In genomic region chrX:71118032-71118984, GRCh38 we compare ENCODE assay signal across 8 cellular contexts. TPM values are rescaled to one million over a fixed set of nuclear protein-coding genes. Genes with fewer than 3 reads are reported as not detected.
A peak's percentile ranks its signal among the peaks of the same experiment; 100 is the strongest.
DNase-seq lines count a peak whose midpoint lies in the region; ATAC-seq and TF ChIP-seq lines count a peak whose summit lies in the region.

MED12 (plus strand) TSS chrX:71118596; CDS start chrX:71118755, 159 bp downstream.

- no peak for TF ChIP-seq CTCF in GM10248 (IDR thresholded peaks at IDR 0.05; ENCODE audit: control extremely low read depth, extremely low read depth, low read depth, missing control alignments)
- TF ChIP-seq CTCF in cardiac muscle cell (IDR thresholded peaks at IDR 0.05; ENCODE audit: low read depth, low read length), result no peak
- TF ChIP-seq CTCF in tibial artery (IDR thresholded peaks at IDR 0.05), result no peak

- peak within 1 kb of the TSS; percentile 70 for H2AFZ ChIP-seq in trophoblast cell (ENCODE audit: insufficient read depth, low read length, poor library complexity)

- POLR2A ChIA-PET in GM10248 (lab: Yijun Ruan, JAX), result interaction anchor here (0.6 to 1.5 kb wide), 8 partner anchors 8 to 504 kb away, joined by 3 to 8 read pairs (median 4); no protein-coding TSS in a partner anchor

- H3K9ac ChIP-seq in adipocyte (ENCODE audit: low read length) (peak within 1 kb of the TSS; percentile 84), trophoblast cell (ENCODE audit: low read length) (peak within 1 kb of the TSS; percentile 83)

- H3K14ac ChIP-seq in trophoblast cell (ENCODE audit: low read length), result peak within 1 kb of the TSS; percentile 97

- H3K18ac ChIP-seq in trophoblast cell (ENCODE audit: low read length), result peak within 1 kb of the TSS; percentile 90

- peak within 1 kb of the TSS; percentile 90 for H3K27ac ChIP-seq in cardiac muscle cell
- peak within 1 kb of the TSS; percentile 84 for H3K27ac ChIP-seq in trophoblast cell (ENCODE audit: low read depth, low read length)
- peak within 1 kb of the TSS; percentile 83 to 89 for H3K27ac ChIP-seq in tibial artery

- H4K12ac ChIP-seq in trophoblast cell (ENCODE audit: low read depth, low read length), result peak within 1 kb of the TSS; percentile 59

- H2BK5ac ChIP-seq in trophoblast cell (ENCODE audit: low read depth, low read length, poor library complexity), result peak within 1 kb of the TSS; percentile 93

- peak within 1 kb of the TSS; percentile 79 for H3K4me3 ChIP-seq in adipocyte (ENCODE audit: low read length)
- H3K4me3 ChIP-seq in cardiac muscle cell, result peak within 1 kb of the TSS; percentile 52
- H3K4me3 ChIP-seq in trophoblast cell (ENCODE audit: low read depth, low read length), result peak within 1 kb of the TSS; percentile 81
- peak within 1 kb of the TSS; percentile 71 to 75 for H3K4me3 ChIP-seq in tibial artery

- no peak within 1 kb of the TSS for H2BK12ac ChIP-seq in trophoblast cell (ENCODE audit: low read length)

- H4K8ac ChIP-seq in trophoblast cell (ENCODE audit: low read depth, low read length), result peak within 1 kb of the TSS; percentile 90

- H2BK120ac ChIP-seq in trophoblast cell (ENCODE audit: insufficient read depth, low read length, poor library complexity), result peak within 1 kb of the TSS; percentile 92

- intact Hi-C loops in tibial artery (cut with DNase I; ENCODE audit: low total_unique reads), result no loop called here

- peaks cover 5% of the 10 kb centered on the region for H3K79me1 ChIP-seq in trophoblast cell (ENCODE audit: low read length)

- no CpG with 5 or more reads among the region's 56 CpGs for whole genome bisulfite sequencing in trophoblast cell (ENCODE audit: extremely low coverage, insufficient coverage, insufficient read length)

- peak; percentile 97 for ATAC-seq in HG02588 (IDR thresholded peaks at IDR 0.05; ENCODE audit: unreplicated experiment)

- CTCF ChIA-PET in GM10248 (lab: Yijun Ruan, JAX), result interaction anchor here (0.6 to 3.2 kb wide), 9 partner anchors 8 to 147 kb away, joined by 3 to 23 read pairs (median 7); no protein-coding TSS in a partner anchor

- DNase-seq in GM10248 (ENCODE audit: extremely low spot score) (peak; percentile 86), NCI-H1092 (lab: John Stamatoyannopoulos, UW) (peak; percentile 79), T follicular helper cell (ENCODE audit: low read depth) (peak; percentile 64), adipocyte (ENCODE audit: low read depth) (peak; percentile 89), cardiac muscle cell (ENCODE audit: low read depth in 1 of 2, low spot score in 1 of 2) (peak; percentile 83 to 86), trophoblast cell (peak; percentile 28 to 56), tibial artery (peak; percentile 79 to 89)

- no peaks in the 10 kb centered on the region for H3K9me3 ChIP-seq in adipocyte (ENCODE audit: control insufficient read depth, low read length)
- H3K9me3 ChIP-seq in cardiac muscle cell (ENCODE audit: low read depth), result no peaks in the 10 kb centered on the region
- H3K9me3 ChIP-seq in trophoblast cell (ENCODE audit: insufficient read depth, low read depth, low read length), result no peaks in the 10 kb centered on the region
- H3K9me3 ChIP-seq in tibial artery, result no peaks in the 10 kb centered on the region

- no peaks in the 10 kb centered on the region for H3K4me1 ChIP-seq in adipocyte (ENCODE audit: control insufficient read depth, insufficient read depth, low read length)
- H3K4me1 ChIP-seq in cardiac muscle cell (ENCODE audit: low read depth), result no peaks in the 10 kb centered on the region
- H3K4me1 ChIP-seq in trophoblast cell (ENCODE audit: control insufficient read depth in 1 of 2, insufficient read depth in 2 of 2, low read length in 2 of 2), result peaks cover 2 to 12% of the 10 kb centered on the region in 2 experiments
- H3K4me1 ChIP-seq in tibial artery, result peaks cover 0 to 13% (median 0%) of the 10 kb centered on the region in 4 donors

- H3K4ac ChIP-seq in trophoblast cell (ENCODE audit: low read depth, low read length), result peak within 1 kb of the TSS; percentile 85

- no peak within 1 kb of the TSS for H3K23ac ChIP-seq in trophoblast cell (ENCODE audit: low read length)

- peak within 1 kb of the TSS; percentile 89 for H3K4me2 ChIP-seq in trophoblast cell (ENCODE audit: low read length)

- peaks cover 3% of the 10 kb centered on the region for H3K79me2 ChIP-seq in trophoblast cell (ENCODE audit: control insufficient read depth, insufficient read depth, low read length, poor library complexity)

- H3K27me3 ChIP-seq in adipocyte (replicated peaks; ENCODE audit: control insufficient read depth, insufficient read depth, low read length), result peaks cover 4% of the 10 kb centered on the region
- no peaks in the 10 kb centered on the region for H3K27me3 ChIP-seq in cardiac muscle cell
- no peaks in the 10 kb centered on the region for H3K27me3 ChIP-seq in trophoblast cell (ENCODE audit: insufficient read depth, low read length)
- H3K27me3 ChIP-seq in tibial artery, result no peaks in the 10 kb centered on the region

- H3K36me3 ChIP-seq in adipocyte (ENCODE audit: control insufficient read depth, insufficient read depth, low read length, severe bottlenecking) (peaks cover 25% of the 10 kb centered on the region), cardiac muscle cell (peaks cover 3% of the 10 kb centered on the region), trophoblast cell (ENCODE audit: control insufficient read depth in 1 of 2, insufficient read depth in 2 of 2, low read length in 2 of 2) (peaks cover 18 to 33% of the 10 kb centered on the region in 2 experiments), tibial artery (peaks cover 17 to 27% (median 18%) of the 10 kb centered on the region in 3 donors)

- peak within 1 kb of the TSS; percentile 96 for H4K91ac ChIP-seq in trophoblast cell (ENCODE audit: low read depth, low read length)

- H2AK5ac ChIP-seq in trophoblast cell (ENCODE audit: low read length), result peak within 1 kb of the TSS; percentile 83

RNA-seq across cellular contexts. Expression of gene MED12, which starts in this region (rescaled TPM):
- total RNA-seq in cardiac muscle cell, result 29.2 and 56.5 TPM in 2 replicates
- polyA plus RNA-seq in cardiac muscle cell, result 17.9 and 25.4 TPM in 2 replicates
- polyA plus RNA-seq in trophoblast cell (2013), result 25.2 and 25.4 TPM in 2 replicates

Comparison
In these comparisons a context has a peak if more than half of its experiments do, and no peak if none do; other contexts are left out.
1. Peak in every context shown above with its lines: DNase-seq, ATAC-seq, H3K4me3 ChIP-seq and H3K27ac ChIP-seq.